Comparison of ENCODE assay signal across 21 cellular contexts in the genomic region with DNA sequence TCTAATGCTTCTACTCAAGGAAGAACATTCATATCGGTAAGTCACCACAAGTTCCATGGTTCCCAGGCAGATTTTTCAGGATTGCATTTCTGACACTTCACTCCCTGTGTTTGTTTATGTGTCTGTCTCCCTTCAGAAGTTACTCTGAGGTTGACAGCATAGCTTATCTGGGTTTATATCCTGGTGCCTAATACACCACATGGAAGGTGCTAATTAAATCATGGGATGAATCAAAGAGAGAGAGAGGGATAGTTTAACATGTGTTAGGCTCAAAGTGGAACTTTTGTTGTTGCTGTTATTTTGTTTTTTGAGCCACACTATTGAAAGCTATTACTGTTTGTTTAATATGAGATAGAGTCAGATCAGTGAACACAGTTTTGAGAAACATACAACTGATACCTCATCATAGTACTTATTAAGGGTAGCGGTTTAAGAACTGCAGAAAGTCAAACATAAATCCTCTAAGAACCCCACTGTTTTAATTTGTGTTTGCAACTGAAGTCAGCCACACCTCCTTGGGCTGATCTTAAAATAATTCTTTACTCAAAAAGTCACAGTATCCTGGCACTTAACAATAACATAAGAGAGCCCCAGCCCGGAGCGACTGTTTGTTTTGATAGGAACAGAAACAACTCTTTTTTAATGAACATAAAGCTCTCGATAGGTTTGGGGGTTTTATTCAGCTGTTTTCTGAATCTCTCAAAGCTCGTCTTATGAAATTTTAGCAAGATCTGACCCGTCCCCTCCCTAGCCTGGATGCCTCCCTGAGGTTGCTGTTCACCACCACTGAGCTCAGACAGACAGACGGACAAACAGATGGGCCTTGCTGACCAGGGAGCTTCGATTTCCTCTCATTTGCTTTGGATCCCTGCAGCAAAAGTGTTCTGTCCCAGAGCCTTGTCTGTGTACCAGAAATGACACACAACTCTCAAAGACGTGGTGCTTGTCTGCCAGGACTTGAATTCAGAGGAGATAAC.
A peak's percentile ranks its signal among the peaks of the same experiment; 100 is the strongest.
DNase-seq lines count a peak whose midpoint lies in the region; ATAC-seq and TF ChIP-seq lines count a peak whose summit lies in the region.
"Had no signal": no experiment of that assay in that cellular context is flagged by ENCODE, and none has a peak within 500 bp of the region (broad histone marks: within the 10 kb centered on the region; RNA-seq: fewer than 3 reads in every experiment).

No MANE protein-coding gene starts in this region.

- H3K9me3 Mint-ChIP-seq in glutamatergic neuron (ENCODE audit: unreplicated experiment) = no peaks in the 10 kb centered on the region
- peaks cover 2 to 23% (median 7%) of the 10 kb centered on the region in 9 donors for H3K9me3 Mint-ChIP-seq in naive thymus-derived CD8-positive, alpha-beta T cell

- ATAC-seq in heart left ventricle (peak in 3 of 4 donors; percentile 18 to 29 (median 24)), HG02870 (IDR thresholded peaks at IDR 0.05; ENCODE audit: unreplicated experiment) (no peak), T-helper 17 cell (no peak)
- ATAC-seq in naive thymus-derived CD8-positive, alpha-beta T cell = no peak
- ATAC-seq: GM12878 had no signal

- no peak for TF ChIP-seq POLR2A in heart left ventricle (IDR thresholded peaks at IDR 0.05)

- H3K4me3 ChIP-seq in heart left ventricle = no peak overlapping the region
- H3K4me3 ChIP-seq in adipocyte (ENCODE audit: low read length) = no peak overlapping the region
- H3K4me3 ChIP-seq in tibial artery = peak overlapping the region in 1 of 2 donors; percentile 2
- H3K4me3 ChIP-seq: GM12878 had no signal

- H3K27me3 Mint-ChIP-seq in glutamatergic neuron (ENCODE audit: unreplicated experiment) (peaks cover 2% of the 10 kb centered on the region), T-helper 17 cell (no peaks in the 10 kb centered on the region)
- peaks cover 0 to 23% (median 0%) of the 10 kb centered on the region in 5 donors for H3K27me3 Mint-ChIP-seq in naive thymus-derived CD8-positive, alpha-beta T cell

- WGBS in heart left ventricle, 4 donors = 38 to 61% (median 41%) methylated on average over 10 of the region's 10 CpGs

- intact Hi-C loops in heart left ventricle (cut with DNase I) = no loop called here
- intact Hi-C loops in cardiac septum (cut with DNase I) = no loop called here
- intact Hi-C loops in tibial artery (cut with DNase I; ENCODE audit: low total_unique reads) = no loop called here

- no peak overlapping the region for H3K4me3 Mint-ChIP-seq in glutamatergic neuron (ENCODE audit: unreplicated experiment)
- no peak overlapping the region for H3K4me3 Mint-ChIP-seq in T-helper 17 cell
- H3K4me3 Mint-ChIP-seq in naive thymus-derived CD8-positive, alpha-beta T cell = no peak overlapping the region
- H3K4me3 Mint-ChIP-seq: CD4-positive, CD25-positive, alpha-beta regulatory T cell had no signal

- POLR2A ChIA-PET in naive thymus-derived CD8-positive, alpha-beta T cell (lab: Charles Lee) = no interaction called here

- H3K27ac Mint-ChIP-seq in glutamatergic neuron (ENCODE audit: unreplicated experiment) (peak overlapping the region; percentile 3), T-helper 17 cell (no peak overlapping the region)
- H3K27ac Mint-ChIP-seq in naive thymus-derived CD8-positive, alpha-beta T cell = no peak overlapping the region
- H3K27ac Mint-ChIP-seq: CD4-positive, CD25-positive, alpha-beta regulatory T cell had no signal

- H3K36me3 ChIP-seq in heart left ventricle (no peaks in the 10 kb centered on the region), adipocyte (ENCODE audit: control insufficient read depth, insufficient read depth, low read length, severe bottlenecking) (no peaks in the 10 kb centered on the region), tibial artery (no peaks in the 10 kb centered on the region)
- H3K36me3 ChIP-seq: BE2C had no signal

- H3K9me3 ChIP-seq in heart left ventricle (no peaks in the 10 kb centered on the region), adipocyte (ENCODE audit: control insufficient read depth, low read length) (peaks cover 21% of the 10 kb centered on the region), tibial artery (no peaks in the 10 kb centered on the region), T-helper 17 cell (ENCODE audit: control insufficient read depth, low read length, poor library complexity, severe bottlenecking) (no peaks in the 10 kb centered on the region)
- H3K9me3 ChIP-seq: BE2C had no signal

- H3K4me1 Mint-ChIP-seq in glutamatergic neuron (ENCODE audit: low read depth, unreplicated experiment) (peaks cover 29% of the 10 kb centered on the region), T-helper 17 cell (no peaks in the 10 kb centered on the region)
- H3K4me1 Mint-ChIP-seq in naive thymus-derived CD8-positive, alpha-beta T cell = no peaks in the 10 kb centered on the region
- H3K4me1 Mint-ChIP-seq: CD4-positive, CD25-positive, alpha-beta regulatory T cell had no signal

- no peak overlapping the region for H3K9ac ChIP-seq in adipocyte (ENCODE audit: low read length)

- H3K27ac ChIP-seq in heart left ventricle (peak overlapping the region in 4 of 12 donors; percentile 22 to 46 (median 34)), tibial artery (peak overlapping the region; percentile 81 to 85)

- H3K36me3 Mint-ChIP-seq in glutamatergic neuron (ENCODE audit: unreplicated experiment) (no peaks in the 10 kb centered on the region), T-helper 17 cell (ENCODE audit: low read depth) (no peaks in the 10 kb centered on the region)
- H3K36me3 Mint-ChIP-seq in naive thymus-derived CD8-positive, alpha-beta T cell = peaks cover 0 to 5% (median 0%) of the 10 kb centered on the region in 3 donors
- H3K36me3 Mint-ChIP-seq: CD4-positive, CD25-positive, alpha-beta regulatory T cell had no signal

- TF ChIP-seq CTCF in heart left ventricle (IDR thresholded peaks at IDR 0.05) = no peak
- no peak for TF ChIP-seq CTCF in glutamatergic neuron (IDR thresholded peaks at IDR 0.05; ENCODE audit: partially characterized antibody, unreplicated experiment)
- no peak for TF ChIP-seq CTCF in tibial artery (IDR thresholded peaks at IDR 0.05)

- H3K27me3 ChIP-seq in heart left ventricle = no peaks in the 10 kb centered on the region
- H3K27me3 ChIP-seq in adipocyte (replicated peaks; ENCODE audit: control insufficient read depth, insufficient read depth, low read length) = peaks cover 25% of the 10 kb centered on the region
- H3K27me3 ChIP-seq in tibial artery = no peaks in the 10 kb centered on the region
- H3K27me3 ChIP-seq: BE2C had no signal

- no peak for DNase-seq in heart left ventricle
- no peak for DNase-seq in cardiac septum (ENCODE audit: low spot score)
- peak; percentile 23 for DNase-seq in adipocyte (ENCODE audit: low read depth)
- DNase-seq in glutamatergic neuron = no peak
- DNase-seq in tibial artery = no peak
- DNase-seq in T-helper 17 cell = no peak
- no peak for DNase-seq in naive thymus-derived CD8-positive, alpha-beta T cell
- DNase-seq: BE2C; CD4-positive, CD25-positive, alpha-beta regulatory T cell; COR-L47; EL; GOT3; KG1; MV-4-11; NCI-H1694 treated with DMSO at 0.1 percent for 48 hours; NCI-H2227 treated with DMSO at 0.1 percent for 48 hours; NCI-H510A treated with DMSO at 0.1 percent for 48 hours; NCI-H774; SHP77 treated with DMSO at 0.1 percent for 48 hours had no signal

- peaks cover 0 to 24% (median 4%) of the 10 kb centered on the region in 12 donors for H3K4me1 ChIP-seq in heart left ventricle
- H3K4me1 ChIP-seq in adipocyte (ENCODE audit: control insufficient read depth, insufficient read depth, low read length) = no peaks in the 10 kb centered on the region
- H3K4me1 ChIP-seq in tibial artery = peaks cover 3 to 50% (median 16%) of the 10 kb centered on the region in 4 donors
- H3K4me1 ChIP-seq: BE2C had no signal

Comparison
In these comparisons a context has a peak if more than half of its experiments do, and no peak if none do; other contexts are left out.
1. ATAC-seq: peak in heart left ventricle (3 of 4); none in HG02870 (single experiment), T-helper 17 cell (single experiment) and naive thymus-derived CD8-positive, alpha-beta T cell (0 of 2).